ENCODE assay signal across 1 cellular context in genomic region chr12:108656247-108656646, GRCh38. TPM values are rescaled to one million over a fixed set of nuclear protein-coding genes. Genes with fewer than 3 reads are reported as not detected.
"Had no signal": no experiment of that assay in that cellular context is flagged by ENCODE, and none has a peak within 500 bp of the region (broad histone marks: within the 10 kb centered on the region; RNA-seq: fewer than 3 reads in every experiment).

No MANE protein-coding gene starts in this region.

RNA-seq across cellular contexts. Expression of gene SELPLG, which starts 22.6 kb away (rescaled TPM):
- total RNA-seq: HT-29 had no signal

RNA-seq across cellular contexts. Expression of gene TMEM119, which starts 58.4 kb away (rescaled TPM):
- total RNA-seq: HT-29 had no signal
